In the genomic region with DNA sequence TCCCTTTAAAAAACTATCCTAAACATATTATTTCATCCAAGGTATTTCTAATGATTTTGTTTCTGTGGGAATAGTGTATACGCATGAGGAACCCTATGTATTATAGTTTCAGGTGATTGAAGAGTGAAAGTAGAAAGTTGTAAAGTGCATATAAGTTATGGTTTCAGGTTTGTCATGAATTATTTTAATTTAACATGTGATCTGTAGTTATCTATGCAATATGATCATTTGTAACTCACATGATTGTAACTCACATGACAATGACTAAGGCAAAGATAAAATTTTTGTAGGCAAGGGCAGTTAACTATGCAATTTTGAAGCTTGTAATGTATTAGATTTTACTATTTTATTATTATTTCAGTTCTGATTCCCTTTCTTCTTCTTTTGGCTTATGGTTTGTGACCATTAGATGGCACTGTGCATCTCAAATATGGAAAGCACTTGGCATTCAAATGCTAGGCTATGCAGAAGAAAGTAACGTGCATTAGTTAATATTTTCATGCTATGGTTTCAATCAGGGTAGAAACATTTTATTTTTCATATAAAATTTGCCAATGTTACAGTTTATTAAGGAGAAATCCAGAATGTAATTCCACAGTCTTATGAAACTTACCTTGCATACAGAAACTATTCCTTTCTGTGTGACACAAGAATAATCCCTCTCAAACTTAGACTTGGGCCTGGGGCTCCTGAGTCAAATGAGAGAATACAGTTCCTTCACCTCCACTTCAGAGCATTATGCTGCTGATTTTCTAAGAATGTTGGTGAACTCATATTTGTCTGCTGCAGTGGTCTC, we compare ENCODE assay signal across 8 cellular contexts. TPM values are rescaled to one million over a fixed set of nuclear protein-coding genes. Genes with fewer than 3 reads are reported as not detected.
DNase-seq lines count a peak whose midpoint lies in the region; ATAC-seq and TF ChIP-seq lines count a peak whose summit lies in the region.

No MANE protein-coding gene starts in this region.

- H3K4me1 Mint-ChIP-seq in activated naive CD8-positive, alpha-beta T cell treated with anti-CD3 and anti-CD28 coated beads, Interleukin-2, amount 50 U/mL, for 24 hours, result peaks cover 51% of the 10 kb centered on the region

- DNase-seq in AG04449 (ENCODE audit: low read depth, low spot score) (peak; percentile 10), Daoy (ENCODE audit: low read depth) (peak; percentile 43), NB4 (ENCODE audit: low read depth) (peak; percentile 32), inferior parietal cortex (ENCODE audit: extremely low spot score) (peak; percentile 33), aorta (no peak)
- DNase-seq in activated naive CD8-positive, alpha-beta T cell treated with anti-CD3 and anti-CD28 coated beads, Interleukin-2, amount 50 U/mL, for 24 hours, result no peak

- intact Hi-C loops in aorta (cut with DNase I), result loop anchor here in 1 of 2 donors (10.0 kb wide), 1 partner anchor 158 kb away; no protein-coding TSS in a partner anchor

- H3K27me3 Mint-ChIP-seq in activated naive CD8-positive, alpha-beta T cell treated with anti-CD3 and anti-CD28 coated beads, Interleukin-2, amount 50 U/mL, for 24 hours, result no peaks in the 10 kb centered on the region

- no peaks in the 10 kb centered on the region for H3K4me1 ChIP-seq in aorta (ENCODE audit: control insufficient read depth in 1 of 2, insufficient read depth in 2 of 2, low read length in 2 of 2)

- WGBS in aorta, 2 donors, result 30 to 37% methylated on average over 2 of the region's 2 CpGs

- H3K36me3 Mint-ChIP-seq in activated naive CD8-positive, alpha-beta T cell treated with anti-CD3 and anti-CD28 coated beads, Interleukin-2, amount 50 U/mL, for 24 hours (ENCODE audit: low read depth), result no peaks in the 10 kb centered on the region

- no peak for TF ChIP-seq POLR2A in NB4 (IDR thresholded peaks at IDR 0.05; ENCODE audit: extremely low read depth, insufficient read length)

- peak overlapping the region; percentile 37 for H3K4me3 Mint-ChIP-seq in activated naive CD8-positive, alpha-beta T cell treated with anti-CD3 and anti-CD28 coated beads, Interleukin-2, amount 50 U/mL, for 24 hours

- H3K27me3 ChIP-seq in aorta (ENCODE audit: control insufficient read depth in 1 of 2, insufficient read depth in 2 of 2, low read length in 1 of 2), result no peaks in the 10 kb centered on the region

- CTCF ChIA-PET in AG04449 (lab: Yijun Ruan, JAX), result interaction anchor here (0.6 to 3.7 kb wide), 16 partner anchors 9 to 947 kb away, joined by 3 to 38 read pairs (median 4); no protein-coding TSS in a partner anchor

- no peak overlapping the region for H3K27ac ChIP-seq in aorta (ENCODE audit: low read depth in 1 of 2, low read length in 2 of 2)

- H3K4me3 ChIP-seq in AG04449 (ENCODE audit: low read depth, low read length) (no peak overlapping the region), NB4 (ENCODE audit: low read depth, low read length) (no peak overlapping the region), aorta (ENCODE audit: low read length in 2 of 2) (no peak overlapping the region)

- POLR2A ChIA-PET in AG04449 (lab: Yijun Ruan, JAX), result no interaction called here

- peak overlapping the region; percentile 68 for H3K27ac Mint-ChIP-seq in activated naive CD8-positive, alpha-beta T cell treated with anti-CD3 and anti-CD28 coated beads, Interleukin-2, amount 50 U/mL, for 24 hours

- peaks cover 4% of the 10 kb centered on the region for H3K9me3 ChIP-seq in aorta (ENCODE audit: control insufficient read depth, low read length)

- TF ChIP-seq CTCF in AG04449 (IDR thresholded peaks at IDR 0.05; ENCODE audit: insufficient read depth, low read length, missing control alignments), result peak; percentile 55
- peak; percentile 48 for TF ChIP-seq CTCF in NB4 (IDR thresholded peaks at IDR 0.05; ENCODE audit: low read depth, low read length)

- H3K36me3 ChIP-seq in aorta (ENCODE audit: control insufficient read depth in 1 of 2, insufficient read depth in 2 of 2, low read length in 1 of 2), result peaks cover 0 to 4% of the 10 kb centered on the region in 2 donors

- no peak for ATAC-seq in activated naive CD8-positive, alpha-beta T cell treated with anti-CD3 and anti-CD28 coated beads, Interleukin-2, amount 50 U/mL, for 24 hours
- ATAC-seq in aorta (ENCODE audit: low FRiP score), result peak; percentile 76
- ATAC-seq in HG02870 (IDR thresholded peaks at IDR 0.05; ENCODE audit: unreplicated experiment), result no peak
- ATAC-seq in HG02981 (IDR thresholded peaks at IDR 0.05; ENCODE audit: unreplicated experiment), result no peak

- H3K9me3 Mint-ChIP-seq in activated naive CD8-positive, alpha-beta T cell treated with anti-CD3 and anti-CD28 coated beads, Interleukin-2, amount 50 U/mL, for 24 hours, result no peaks in the 10 kb centered on the region

RNA-seq across cellular contexts. Expression of gene TMEM30B, which starts 15.8 kb away (rescaled TPM):
- not detected in 2 replicates for total RNA-seq in Daoy (2014; rRNA removed; shearing (Covaris generic))
- total RNA-seq in aorta, result 10 to 100 TPM; 54.8 to 81.7 TPM
- 1 to 10 TPM; 7.5 to 9.9 TPM for polyA plus RNA-seq in aorta

RNA-seq across cellular contexts. Expression of gene PRKCH, which starts 24.5 kb away (rescaled TPM):
- total RNA-seq in Daoy (2014; rRNA removed; shearing (Covaris generic)), result 5.8 and 23.5 TPM in 2 replicates
- 10 to 100 TPM; 32.2 to 77.2 TPM for total RNA-seq in aorta
- 10 to 100 TPM in 1 of 2 donors, 1 to 10 TPM in 1; 1.8 to 34.9 TPM for polyA plus RNA-seq in aorta

Comparison
In these comparisons a context has a peak if more than half of its experiments do, and no peak if none do; other contexts are left out.
1. DNase-seq: peak in AG04449 (single experiment), Daoy (single experiment), NB4 (single experiment) and inferior parietal cortex (single experiment); none in activated naive CD8-positive, alpha-beta T cell treated with anti-CD3 and anti-CD28 coated beads, Interleukin-2, amount 50 U/mL, for 24 hours (single experiment) and aorta (0 of 2).
2. RNA of gene TMEM30B, which starts 15.8 kb away (total RNA-seq): 54.8 to 81.7 TPM in aorta; not detected in Daoy; every median in the first group is over 10 times any median in the second.